In the genomic region with DNA sequence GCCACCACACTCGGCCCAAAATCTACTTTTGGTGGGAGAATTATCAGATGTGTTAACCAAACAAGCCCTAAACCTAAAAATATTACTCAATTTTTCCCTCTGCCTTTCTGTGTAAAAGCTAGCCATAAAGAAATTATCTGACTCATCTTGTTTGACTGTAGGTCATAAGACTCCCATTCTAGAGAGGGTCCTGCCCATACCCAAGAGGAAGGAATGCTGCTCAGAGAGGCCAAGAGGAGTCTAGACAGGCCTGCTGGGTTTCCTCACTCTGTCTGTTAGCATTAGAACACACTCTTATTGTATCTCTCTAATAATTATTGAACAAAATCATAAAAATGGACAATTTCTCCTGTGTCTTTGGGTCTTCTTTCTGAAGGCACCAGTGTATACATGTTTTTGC, we compare ENCODE assay signal across 26 cellular contexts. TPM values are rescaled to one million over a fixed set of nuclear protein-coding genes. Genes with fewer than 3 reads are reported as not detected.
"Had no signal": no experiment of that assay in that cellular context is flagged by ENCODE, and none has a peak within 500 bp of the region (broad histone marks: within the 10 kb centered on the region; RNA-seq: fewer than 3 reads in every experiment).

No MANE protein-coding gene starts in this region.

- H3K27me3 ChIP-seq: adrenal gland, colonic mucosa, dorsolateral prefrontal cortex, transverse colon, uterus had no signal

- H3K27ac ChIP-seq: adrenal gland, colonic mucosa, dorsolateral prefrontal cortex, parathyroid adenoma, transverse colon, uterus had no signal

- H3K36me3 ChIP-seq: adrenal gland, colonic mucosa, transverse colon, uterus had no signal

- H3K4me1 ChIP-seq: adrenal gland, colonic mucosa, parathyroid adenoma, transverse colon, uterus had no signal

- H2AFZ ChIP-seq: parathyroid adenoma had no signal

- ATAC-seq: activated T-cell treated with anti-CD3 and anti-CD28 coated beads, Interleukin-2, amount 50 U/mL, for 4 hours; effector memory CD8-positive, alpha-beta T cell; left cardiac atrium; right cardiac atrium; stimulated activated naive B cell treated with anti-CD40 and anti-IgM and Interleukin-4, amounts not matched to agents 10 μg/mL and 1 μg/mL and 100 μg/mL, for 72 hours; T-helper 17 cell had no signal

- H3K4me3 ChIP-seq: adrenal gland, colonic mucosa, dorsolateral prefrontal cortex, transverse colon, uterus had no signal

- DNase-seq: activated CD4-positive, alpha-beta T cell treated with anti-CD3 and anti-CD28 coated beads for 4 hours; activated CD4-positive, alpha-beta T cell treated with anti-CD3 and anti-CD28 coated beads, Interleukin-2, amount 50 U/mL, for 48 hours; activated CD4-positive, CD25-positive, alpha-beta regulatory T cell; activated CD8-positive, alpha-beta memory T cell treated with anti-CD3 and anti-CD28 coated beads, Interleukin-2, amount 50 U/mL, for 48 hours; activated naive CD4-positive, alpha-beta T cell; activated T-cell treated with anti-CD3 and anti-CD28 coated beads, Interleukin-2, amount 50 U/mL, for 4 hours; adrenal gland; colonic mucosa; dorsolateral prefrontal cortex; effector memory CD8-positive, alpha-beta T cell; foreskin fibroblast; immature natural killer cell; left cardiac atrium; mesendoderm; naive B cell; nucleus accumbens; right cardiac atrium; small intestine; stimulated activated CD4-positive, alpha-beta T cell treated with anti-CD3 and anti-CD28 coated beads, Interleukin-15, amount 100 ng/mL, for 24 hours; stimulated activated naive B cell treated with anti-CD40 and anti-IgM and Interleukin-4, amounts not matched to agents 10 μg/mL and 1 μg/mL and 100 μg/mL, for 72 hours; T-helper 17 cell; transverse colon; uterus had no signal

- H3K79me2 ChIP-seq: parathyroid adenoma had no signal

- H3K9me3 ChIP-seq: adrenal gland, colonic mucosa, transverse colon, uterus had no signal

- H3K9ac ChIP-seq: parathyroid adenoma had no signal

RNA-seq across cellular contexts. Expression of gene C6orf141, which starts 26.1 kb away (rescaled TPM):
- total RNA-seq: activated CD8-positive, alpha-beta memory T cell treated with anti-CD3 and anti-CD28 coated beads for 36 hours; activated T-helper 2 cell treated with anti-CD3 and anti-CD28 coated beads, Interferon-gamma antibody, Interleukin-2, Interleukin-4, amounts not matched to agents 10 μg/mL and 5 μg/mL and 100 μg/mL, durations not matched to agents 14 hours and 24 hours and 36 hours; T-helper 17 cell had no signal
